Comparison of ENCODE assay signal across 16 cellular contexts in the genomic region with DNA sequence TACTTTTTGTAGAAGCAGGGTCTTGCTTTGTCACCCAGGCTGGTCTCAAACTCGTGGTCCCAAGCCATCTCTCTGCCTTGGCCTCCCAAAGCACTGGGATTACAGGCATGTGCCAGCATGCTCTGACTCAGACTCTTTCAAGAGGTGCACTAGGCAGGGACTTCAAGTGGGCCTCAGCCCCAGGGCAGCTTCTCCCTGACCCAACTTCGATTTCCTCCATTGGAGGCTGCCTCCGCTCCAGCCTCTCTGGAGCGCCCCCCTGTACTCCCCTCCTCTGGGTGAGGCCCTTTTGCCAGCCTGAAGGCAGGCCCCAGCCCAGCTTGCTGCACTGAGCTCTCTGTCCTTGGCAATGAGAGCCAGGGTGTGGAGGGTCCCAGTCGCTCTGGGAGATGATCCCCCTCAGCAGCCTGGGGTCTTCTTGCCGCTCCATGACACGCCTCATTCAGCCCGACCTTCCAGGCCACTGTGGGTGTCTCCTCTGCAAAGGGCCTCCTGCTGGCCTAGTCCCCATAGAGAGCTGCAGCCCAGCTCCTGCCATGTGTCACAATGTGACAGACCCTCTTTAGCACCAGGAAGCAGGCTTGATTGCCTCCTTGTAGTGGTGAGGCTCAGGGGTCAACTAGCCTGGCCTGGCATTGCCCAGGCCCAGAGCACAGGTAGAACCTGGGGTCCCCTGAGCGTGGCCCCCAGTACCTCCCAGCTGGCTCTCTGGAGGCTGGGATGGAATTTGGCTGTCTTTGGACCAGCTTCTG. TPM values are rescaled to one million over a fixed set of nuclear protein-coding genes. Genes with fewer than 3 reads are reported as not detected.
DNase-seq lines count a peak whose midpoint lies in the region; ATAC-seq and TF ChIP-seq lines count a peak whose summit lies in the region.
"Had no signal": no experiment of that assay in that cellular context is flagged by ENCODE, and none has a peak within 500 bp of the region (broad histone marks: within the 10 kb centered on the region; RNA-seq: fewer than 3 reads in every experiment).

No MANE protein-coding gene starts in this region.

- no peak overlapping the region for H3K9ac ChIP-seq in endodermal cell (ENCODE audit: extremely low read depth, low read length, poor library complexity, severe bottlenecking)
- no peak overlapping the region for H3K9ac ChIP-seq in trophoblast cell (ENCODE audit: low read length)

- no peaks in the 10 kb centered on the region for H3K36me3 Mint-ChIP-seq in endodermal cell (ENCODE audit: low read depth)
- H3K36me3 Mint-ChIP-seq: activated naive CD8-positive, alpha-beta T cell treated with anti-CD3 and anti-CD28 coated beads, Interleukin-2, amount 10 ng/mL, durations not matched to agents 7 days and 5 days had no signal

- H2AFZ ChIP-seq in trophoblast cell (ENCODE audit: insufficient read depth, low read length, poor library complexity) = no peak overlapping the region

- peaks cover 45% of the 10 kb centered on the region for H3K4me1 Mint-ChIP-seq in endodermal cell

- H2BK120ac ChIP-seq in trophoblast cell (ENCODE audit: insufficient read depth, low read length, poor library complexity) = peak overlapping the region; percentile 65

- DNase-seq in EH (ENCODE audit: low read depth) (peak; percentile 39), endodermal cell (peak; percentile 62), trophoblast cell (peak in 1 of 2 donors; percentile 51), GF-D8 (lab: John Stamatoyannopoulos, UW) (no peak), left lobe of liver (ENCODE audit: low spot score) (no peak), hepatic stellate cell (ENCODE audit: low spot score) (no peak)
- DNase-seq: activated naive CD8-positive, alpha-beta T cell treated with anti-CD3 and anti-CD28 coated beads, Interleukin-2, amount 10 ng/mL, durations not matched to agents 7 days and 5 days; BE2C; GDM1; left cardiac atrium; NCI-H226; occipital lobe had no signal

- peak overlapping the region; percentile 59 for H4K91ac ChIP-seq in trophoblast cell (ENCODE audit: low read depth, low read length)

- peak overlapping the region; percentile 12 for H3K4ac ChIP-seq in trophoblast cell (ENCODE audit: low read depth, low read length)

- peak overlapping the region; percentile 98 for H3K27ac ChIP-seq in endodermal cell (ENCODE audit: low read depth, low read length)
- peak overlapping the region; percentile 80 for H3K27ac ChIP-seq in trophoblast cell (ENCODE audit: low read depth, low read length)
- H3K27ac ChIP-seq: coronary artery had no signal

- H3K79me2 ChIP-seq in trophoblast cell (ENCODE audit: control insufficient read depth, insufficient read depth, low read length, poor library complexity) = peaks cover 24% of the 10 kb centered on the region

- peak overlapping the region; percentile 2 for H2AK5ac ChIP-seq in trophoblast cell (ENCODE audit: low read length)

- 76 to 78% methylated on average over 8 to 9 of the region's 9 CpGs for WGBS in endodermal cell (ENCODE audit: insufficient coverage in 1 of 2, insufficient read length in 1 of 2), 2 experiments
- no CpG with 5 or more reads among the region's 9 CpGs for WGBS in trophoblast cell (ENCODE audit: extremely low coverage, insufficient coverage, insufficient read length)

- H3K4me3 Mint-ChIP-seq in endodermal cell = no peak overlapping the region
- H3K4me3 Mint-ChIP-seq: activated naive CD8-positive, alpha-beta T cell treated with anti-CD3 and anti-CD28 coated beads, Interleukin-2, amount 10 ng/mL, durations not matched to agents 7 days and 5 days had no signal

- H3K27me3 ChIP-seq in endodermal cell (ENCODE audit: control insufficient read depth, insufficient read depth, low read length, poor library complexity, severe bottlenecking) = no peaks in the 10 kb centered on the region
- H3K27me3 ChIP-seq in trophoblast cell (ENCODE audit: insufficient read depth, low read length) = no peaks in the 10 kb centered on the region
- H3K27me3 ChIP-seq: BE2C had no signal

- H3K23ac ChIP-seq in trophoblast cell (ENCODE audit: low read length) = no peak overlapping the region

- no peak for TF ChIP-seq EP300 in Ishikawa (IDR thresholded peaks at IDR 0.05; ENCODE audit: borderline replicate concordance)

- no peaks in the 10 kb centered on the region for H3K9me3 ChIP-seq in endodermal cell (ENCODE audit: control insufficient read depth, low read length)
- H3K9me3 ChIP-seq in trophoblast cell (ENCODE audit: insufficient read depth, low read depth, low read length) = peaks cover 1% of the 10 kb centered on the region
- H3K9me3 ChIP-seq: BE2C had no signal

- H3K79me1 ChIP-seq in trophoblast cell (ENCODE audit: low read length) = peaks cover 35% of the 10 kb centered on the region

- ATAC-seq in HG03442 (IDR thresholded peaks at IDR 0.05; ENCODE audit: unreplicated experiment) (no peak), left lobe of liver (no peak)
- ATAC-seq: Right ventricle myocardium inferior had no signal

- H3K27me3 Mint-ChIP-seq in endodermal cell (ENCODE audit: insufficient read depth) = no peaks in the 10 kb centered on the region
- H3K27me3 Mint-ChIP-seq: activated naive CD8-positive, alpha-beta T cell treated with anti-CD3 and anti-CD28 coated beads, Interleukin-2, amount 10 ng/mL, durations not matched to agents 7 days and 5 days had no signal

- H3K4me2 ChIP-seq in trophoblast cell (ENCODE audit: low read length) = peak overlapping the region; percentile 28

- peak overlapping the region; percentile 16 for H2BK12ac ChIP-seq in trophoblast cell (ENCODE audit: low read length)

- peak overlapping the region; percentile 19 for H3K18ac ChIP-seq in trophoblast cell (ENCODE audit: low read length)

- H3K4me3 ChIP-seq in endodermal cell (ENCODE audit: low read length) = no peak overlapping the region
- no peak overlapping the region for H3K4me3 ChIP-seq in trophoblast cell (ENCODE audit: low read depth, low read length)
- H3K4me3 ChIP-seq: coronary artery had no signal

- no peaks in the 10 kb centered on the region for H3K9me3 Mint-ChIP-seq in endodermal cell
- H3K9me3 Mint-ChIP-seq: activated naive CD8-positive, alpha-beta T cell treated with anti-CD3 and anti-CD28 coated beads, Interleukin-2, amount 10 ng/mL, durations not matched to agents 7 days and 5 days had no signal

- H3K4me1 ChIP-seq in endodermal cell (ENCODE audit: control insufficient read depth, insufficient read depth, low read length) (peaks cover 3% of the 10 kb centered on the region), trophoblast cell (ENCODE audit: control insufficient read depth in 1 of 2, insufficient read depth in 2 of 2, low read length in 2 of 2) (peaks cover 58 to 59% of the 10 kb centered on the region in 2 experiments)
- H3K4me1 ChIP-seq: BE2C had no signal

- TF ChIP-seq RAD21 in Ishikawa (IDR thresholded peaks at IDR 0.05; ENCODE audit: low read depth) = no peak

- no peak overlapping the region for H4K8ac ChIP-seq in trophoblast cell (ENCODE audit: low read depth, low read length)

- H3K14ac ChIP-seq in trophoblast cell (ENCODE audit: low read length) = peak overlapping the region; percentile 10

- H3K36me3 ChIP-seq in endodermal cell (ENCODE audit: control insufficient read depth, insufficient read depth, low read length) = no peaks in the 10 kb centered on the region
- H3K36me3 ChIP-seq in trophoblast cell (ENCODE audit: control insufficient read depth in 1 of 2, insufficient read depth in 2 of 2, low read length in 2 of 2) = peaks cover 0 to 2% of the 10 kb centered on the region in 2 experiments
- H3K36me3 ChIP-seq: BE2C had no signal

- H4K12ac ChIP-seq in trophoblast cell (ENCODE audit: low read depth, low read length) = no peak overlapping the region

- TF ChIP-seq CTCF in endodermal cell (conservative IDR thresholded peaks at IDR 0.05) = no peak

- peak overlapping the region; percentile 32 for H2BK5ac ChIP-seq in trophoblast cell (ENCODE audit: low read depth, low read length, poor library complexity)

- H3K27ac Mint-ChIP-seq in endodermal cell = peak overlapping the region; percentile 74
- H3K27ac Mint-ChIP-seq: activated naive CD8-positive, alpha-beta T cell treated with anti-CD3 and anti-CD28 coated beads, Interleukin-2, amount 10 ng/mL, durations not matched to agents 7 days and 5 days had no signal

TF ChIP-seq in Ishikawa, 13 proteins besides CTCF, POLR2A, EP300 and RAD21:
- no peak for TF ChIP-seq FOXM1 (IDR thresholded peaks at IDR 0.05; ENCODE audit: borderline replicate concordance, low read depth)
- 0 out of 2 replicates have a peak, but pooled peaks have one; percentile 8 for TF ChIP-seq ZBTB7A (IDR thresholded peaks at IDR 0.05; ENCODE audit: low read depth)
- TF ChIP-seq TEAD4 (IDR thresholded peaks at IDR 0.05) = no peak
- no peak for TF ChIP-seq YY1 (IDR thresholded peaks at IDR 0.05; ENCODE audit: low read depth)

RNA-seq across cellular contexts. Expression of a gene that starts 16.4 kb away (rescaled TPM):
- total RNA-seq in endodermal cell (10 to 100 TPM; 80.6 to 86.6 TPM), left lobe of liver (16.5 TPM)
- 115 TPM for polyA plus RNA-seq in endodermal cell (2013, experiment 1 of 2)
- 105 TPM for polyA plus RNA-seq in endodermal cell (2013, experiment 2 of 2)
- polyA plus RNA-seq in trophoblast cell (2013) = 77.7 and 79.2 TPM in 2 replicates

RNA-seq across cellular contexts. Expression of a gene that starts 39.6 kb away (rescaled TPM):
- under 1 TPM in 1 of 2 donors, not detected in 1; 0.24 TPM for total RNA-seq in endodermal cell
- polyA plus RNA-seq in endodermal cell (2013, experiment 1 of 2) = not detected
- not detected for polyA plus RNA-seq in endodermal cell (2013, experiment 2 of 2)
- 0.38 and 0.44 TPM in 2 replicates for polyA plus RNA-seq in trophoblast cell (2013)
- 0.96 TPM for total RNA-seq in left lobe of liver

RNA-seq across cellular contexts. Expression of a gene that starts 40.6 kb away (rescaled TPM):
- total RNA-seq in endodermal cell (10 to 100 TPM; 55.6 to 62.6 TPM), left lobe of liver (27.9 TPM)
- 32.0 TPM for polyA plus RNA-seq in endodermal cell (2013, experiment 1 of 2)
- polyA plus RNA-seq in endodermal cell (2013, experiment 2 of 2) = 34.9 TPM
- polyA plus RNA-seq in trophoblast cell (2013) = 98.9 and 102 TPM in 2 replicates

RNA-seq across cellular contexts. Expression of a gene that starts 40.8 kb away (rescaled TPM):
- total RNA-seq in endodermal cell (10 to 100 TPM; 20.0 to 26.8 TPM), left lobe of liver (17.2 TPM)
- polyA plus RNA-seq in endodermal cell (2013, experiment 1 of 2) = 20.9 TPM
- 20.7 TPM for polyA plus RNA-seq in endodermal cell (2013, experiment 2 of 2)
- 21.1 and 21.2 TPM in 2 replicates for polyA plus RNA-seq in trophoblast cell (2013)

RNA-seq across cellular contexts. Expression of a gene that starts 51.8 kb away (rescaled TPM):
- total RNA-seq in endodermal cell (10 to 100 TPM; 19.7 to 34.5 TPM), left lobe of liver (21.9 TPM)
- polyA plus RNA-seq in endodermal cell (2013, experiment 1 of 2) = 33.2 TPM
- polyA plus RNA-seq in endodermal cell (2013, experiment 2 of 2) = 32.3 TPM
- polyA plus RNA-seq in trophoblast cell (2013) = 19.6 and 20.0 TPM in 2 replicates

Comparison
In these comparisons a context has a peak if more than half of its experiments do, and no peak if none do; other contexts are left out.
1. DNase-seq: peak in EH (single experiment) and endodermal cell (single experiment); none in GF-D8 (single experiment), left lobe of liver (single experiment) and hepatic stellate cell (single experiment).